19 cellular contexts compared by ENCODE assay signal in the genomic region with DNA sequence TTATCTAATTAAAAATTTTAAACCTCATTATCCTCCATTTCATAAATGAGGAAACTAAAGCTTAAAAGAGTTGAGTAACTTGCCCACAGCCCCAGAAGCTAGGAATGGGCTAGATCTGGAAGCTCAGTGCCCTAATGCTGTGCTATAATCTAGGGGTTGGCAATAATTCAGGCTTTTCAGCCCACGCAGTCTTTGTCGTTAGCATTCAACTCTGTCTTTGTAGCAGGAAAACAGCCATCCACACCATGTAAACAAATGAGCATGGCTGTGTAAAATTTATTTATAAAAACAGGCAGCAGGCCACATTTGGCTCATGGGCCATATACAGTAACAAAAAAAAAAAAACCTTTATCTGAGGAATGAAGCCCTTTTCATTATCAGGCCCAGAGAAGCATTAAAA.
"Had no signal": no experiment of that assay in that cellular context is flagged by ENCODE, and none has a peak within 500 bp of the region (broad histone marks: within the 10 kb centered on the region; RNA-seq: fewer than 3 reads in every experiment).

No MANE protein-coding gene starts in this region.

- FAIRE-seq: frontal cortex, kidney had no signal

- H3K36me3 ChIP-seq: adrenal gland, cardiac muscle cell, sigmoid colon had no signal

- H3K27ac ChIP-seq: cardiac muscle cell, epithelial cell of prostate, sigmoid colon, testis had no signal

- ATAC-seq: activated CD4-positive, alpha-beta T cell treated with anti-CD3 and anti-CD28 coated beads for 36 hours; activated naive CD4-positive, alpha-beta T cell treated with anti-CD3 and anti-CD28 coated beads, Interleukin-2, amount 50 U/mL, for 72 hours; effector memory CD8-positive, alpha-beta T cell; naive thymus-derived CD8-positive, alpha-beta T cell; stimulated activated memory B cell treated with anti-CD40 and anti-IgM and Interleukin-4, amounts not matched to agents 10 μg/mL and 1 μg/mL and 100 μg/mL, for 72 hours; WTC11 had no signal

- H3K4me1 ChIP-seq: testis had no signal

- H3K4me3 ChIP-seq: adrenal gland, cardiac muscle cell, sigmoid colon, spleen, testis had no signal

- DNase-seq: activated CD4-positive, alpha-beta T cell treated with anti-CD3 and anti-CD28 coated beads for 36 hours; activated CD4-positive, alpha-beta T cell treated with anti-CD3 and anti-CD28 coated beads, Interleukin-2, amount 50 U/mL, for 48 hours; activated gamma-delta T cell; adrenal gland; dermis blood vessel endothelial cell; effector memory CD8-positive, alpha-beta T cell; kidney; naive thymus-derived CD8-positive, alpha-beta T cell; sigmoid colon; spleen; stimulated activated CD4-positive, alpha-beta T cell treated with anti-CD3 and anti-CD28 coated beads, Interleukin-4, amount 100 ng/mL, for 4 hours; SW 1271; testis had no signal

- H3K9me3 ChIP-seq: adrenal gland, sigmoid colon, spleen, testis had no signal

- H3K27me3 ChIP-seq: adrenal gland, cardiac muscle cell, sigmoid colon, testis had no signal
